8 cellular contexts compared by ENCODE assay signal in the genomic region with DNA sequence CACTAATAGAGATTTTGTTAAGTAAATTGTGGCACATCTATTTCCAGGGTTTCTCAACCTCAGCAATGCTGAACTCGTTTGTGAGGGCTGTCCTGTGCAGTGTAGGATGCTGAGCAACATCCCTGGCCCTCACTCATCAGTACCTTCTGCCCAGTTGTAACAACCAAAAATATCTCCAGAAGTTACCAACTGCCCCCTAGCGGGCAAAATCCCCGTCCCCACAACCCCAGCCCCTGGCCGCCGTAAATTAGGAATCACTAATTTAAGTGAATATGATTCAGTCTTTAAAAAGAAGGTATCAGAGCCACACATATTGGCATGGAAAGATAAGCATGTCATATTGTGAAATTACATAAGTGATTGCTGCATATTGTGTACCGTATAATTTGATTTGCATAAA.
DNase-seq lines count a peak whose midpoint lies in the region; ATAC-seq and TF ChIP-seq lines count a peak whose summit lies in the region.

No MANE protein-coding gene starts in this region.

- DNase-seq in AG09309 (ENCODE audit: low read depth) (no peak), H7 (peak; percentile 56), iPS-NIHi7 (ENCODE audit: extremely low spot score) (peak; percentile 43), NCI-H1694 treated with DMSO at 0.1 percent for 48 hours (lab: John Stamatoyannopoulos, UW) (no peak), cerebellar nuclear complex (lab: John Stamatoyannopoulos, UW) (no peak), NOMO-1 treated with DMSO at 0.1 percent for 48 hours (lab: John Stamatoyannopoulos, UW; ENCODE audit: unreplicated experiment) (no peak)
- DNase-seq in activated CD4-positive, alpha-beta T cell treated with anti-CD3 and anti-CD28 coated beads, Interleukin-2, amount 50 U/mL, for 48 hours: peak; percentile 29 to 41

- no peaks in the 10 kb centered on the region for H3K36me3 ChIP-seq in H7 (replicated peaks; ENCODE audit: control insufficient read depth, insufficient read depth, low read length)

- ATAC-seq in GM19455 (IDR thresholded peaks at IDR 0.05; ENCODE audit: unreplicated experiment): no peak

- TF ChIP-seq CTCF in AG09309 (IDR thresholded peaks at IDR 0.05; ENCODE audit: control insufficient read depth, insufficient read depth, low read depth, low read length, missing control alignments): peak; percentile 40

- no peak overlapping the region for H3K4me3 ChIP-seq in AG09309 (ENCODE audit: control insufficient read depth, low read depth, low read length)
- no peak overlapping the region for H3K4me3 ChIP-seq in H7 (ENCODE audit: insufficient read depth, low read depth, low read length)

- H3K27me3 ChIP-seq in H7 (ENCODE audit: control insufficient read depth, insufficient read depth, low read length): no peaks in the 10 kb centered on the region

Comparison
In these comparisons a context has a peak if more than half of its experiments do, and no peak if none do; other contexts are left out.
1. DNase-seq: peak in H7 (single experiment), activated CD4-positive, alpha-beta T cell treated with anti-CD3 and anti-CD28 coated beads, Interleukin-2, amount 50 U/mL, for 48 hours (2 of 2) and iPS-NIHi7 (single experiment); none in AG09309 (single experiment), NCI-H1694 treated with DMSO at 0.1 percent for 48 hours (single experiment), cerebellar nuclear complex (0 of 2) and NOMO-1 treated with DMSO at 0.1 percent for 48 hours (single experiment).